In genomic region chr17:44232061-44232460, GRCh38 we compare ENCODE assay signal across 12 cellular contexts. TPM values are rescaled to one million over a fixed set of nuclear protein-coding genes. Genes with fewer than 3 reads are reported as not detected.
"Had no signal": no experiment of that assay in that cellular context is flagged by ENCODE, and none has a peak within 500 bp of the region (broad histone marks: within the 10 kb centered on the region; RNA-seq: fewer than 3 reads in every experiment).

No MANE protein-coding gene starts in this region.

- FAIRE-seq: H1, K562 had no signal

- H3K27ac Mint-ChIP-seq: GM23338, HFFc6 had no signal

- H3K4me3 ChIP-seq: GM23338, HAP-1, K562 had no signal

- H3K4me3 Mint-ChIP-seq: GM23338, HFFc6 had no signal

- H2AFZ ChIP-seq: GM23338 had no signal

- H3K9me3 ChIP-seq: HAP-1 had no signal

- H3K4me1 ChIP-seq: HAP-1 had no signal

- H3K4me1 Mint-ChIP-seq: GM23338 had no signal

- H3K4me2 ChIP-seq: GM23338 had no signal

- H3K36me3 ChIP-seq: HAP-1 had no signal

- H3K27ac ChIP-seq: HL-60 had no signal

- ATAC-seq: GM23338, HCT116, K562 had no signal

- H3K9me3 Mint-ChIP-seq: HFFc6 had no signal

- DNase-seq: H7, HFFc6, IMR-90, Kasumi-1, KG1 had no signal

RNA-seq across cellular contexts. Expression of gene SLC4A1, which starts 35.9 kb away (rescaled TPM):
- total RNA-seq: GM23338, H1, HFFc6, HT1080, IMR-90 had no signal
- polyA plus RNA-seq: GM23338, IMR-90 had no signal
